ENCODE assay signal across 23 cellular contexts in the genomic region with DNA sequence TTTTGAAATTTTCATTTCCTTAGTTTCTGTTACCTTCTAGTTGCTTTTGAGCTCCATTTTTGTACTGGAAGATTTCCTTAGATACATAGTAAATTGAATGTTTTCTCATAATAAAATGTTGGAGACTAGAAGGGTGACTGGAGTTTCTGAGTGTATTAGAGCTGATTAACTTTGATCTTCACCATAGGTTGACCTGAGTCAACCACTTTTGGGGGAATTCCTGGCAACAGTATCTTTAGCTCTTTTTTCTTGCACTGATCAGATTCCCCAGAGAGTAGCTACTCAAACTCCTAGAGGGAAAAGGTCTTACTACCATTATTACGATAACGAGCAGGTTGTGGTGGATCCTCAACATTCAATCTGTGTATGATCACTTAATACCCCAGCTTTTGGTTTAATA.
A peak's percentile ranks its signal among the peaks of the same experiment; 100 is the strongest.
DNase-seq lines count a peak whose midpoint lies in the region; ATAC-seq, FAIRE-seq and TF ChIP-seq lines count a peak whose summit lies in the region.
"Had no signal": no experiment of that assay in that cellular context is flagged by ENCODE, and none has a peak within 500 bp of the region (broad histone marks: within the 10 kb centered on the region; RNA-seq: fewer than 3 reads in every experiment).

No MANE protein-coding gene starts in this region.

- intact Hi-C loops in prostate gland (cut with DNase I): no loop called here

- no peaks in the 10 kb centered on the region for H3K27me3 ChIP-seq in prostate gland (replicated peaks; ENCODE audit: insufficient read depth)
- H3K27me3 ChIP-seq: BE2C; BLaER1 treated with 17β-estradiol and CSF1 and Interleukin-3, amounts not matched to agents 10 nM and 100 nM had no signal

- TF ChIP-seq POLR2A in prostate gland (IDR thresholded peaks at IDR 0.05): no peak

- H3K4me1 ChIP-seq in prostate gland (replicated peaks): no peaks in the 10 kb centered on the region
- H3K4me1 ChIP-seq: BE2C; BLaER1 treated with 17β-estradiol and CSF1 and Interleukin-3, amounts not matched to agents 10 nM and 100 nM; HAP-1 had no signal

- no peaks in the 10 kb centered on the region for H3K9me3 ChIP-seq in prostate gland
- H3K9me3 ChIP-seq: BE2C, HAP-1 had no signal

- no peak overlapping the region for H3K4me3 ChIP-seq in GM12865 (ENCODE audit: low read depth, low read length)
- H3K4me3 ChIP-seq in prostate gland: no peak overlapping the region
- H3K4me3 ChIP-seq: BLaER1 treated with 17β-estradiol and CSF1 and Interleukin-3, amounts not matched to agents 10 nM and 100 nM; GM23338; HAP-1 had no signal

- H3K36me3 ChIP-seq in prostate gland: no peaks in the 10 kb centered on the region
- H3K36me3 ChIP-seq: BE2C, HAP-1 had no signal

- WGBS in prostate gland: 98% methylated on average over 2 of the region's 2 CpGs

- FAIRE-seq in GM18507 (lab: Jason Lieb, UNC): peak; percentile 46
- FAIRE-seq: A204.1, G401.6, GM12891, H54 had no signal

- ATAC-seq in GM18907 (IDR thresholded peaks at IDR 0.05; ENCODE audit: unreplicated experiment) (peak; percentile 48), HG03378 (IDR thresholded peaks at IDR 0.05; ENCODE audit: unreplicated experiment) (peak; percentile 55), HG02870 (IDR thresholded peaks at IDR 0.05; ENCODE audit: unreplicated experiment) (no peak)
- ATAC-seq: GM23338 had no signal

- TF ChIP-seq CTCF in GM12865 (IDR thresholded peaks at IDR 0.05; ENCODE audit: insufficient read depth, low read depth, low read length, missing control alignments) (no peak), prostate gland (IDR thresholded peaks at IDR 0.05) (no peak)

- DNase-seq in GM12865 (ENCODE audit: low read depth) (peak; percentile 31), GM18507 (ENCODE audit: extremely low spot score, insufficient read length, low read depth) (no peak), NCI-H1436 treated with DMSO at 0.1 percent for 48 hours (lab: John Stamatoyannopoulos, UW) (no peak), prostate gland (ENCODE audit: low spot score) (no peak), iPS-NIHi7 (ENCODE audit: extremely low spot score) (no peak)
- DNase-seq: AML-193; BE2C; Calu3; CD4-positive, alpha-beta T cell; COR-L47; DMS53; DMS79 treated with DMSO at 0.1 percent for 48 hours had no signal

- H3K27ac ChIP-seq in prostate gland: no peak overlapping the region
- H3K27ac ChIP-seq: 22Rv1; BLaER1 treated with 17β-estradiol and CSF1 and Interleukin-3, amounts not matched to agents 10 nM and 100 nM had no signal
